ENCODE assay signal across 8 cellular contexts in the genomic region with DNA sequence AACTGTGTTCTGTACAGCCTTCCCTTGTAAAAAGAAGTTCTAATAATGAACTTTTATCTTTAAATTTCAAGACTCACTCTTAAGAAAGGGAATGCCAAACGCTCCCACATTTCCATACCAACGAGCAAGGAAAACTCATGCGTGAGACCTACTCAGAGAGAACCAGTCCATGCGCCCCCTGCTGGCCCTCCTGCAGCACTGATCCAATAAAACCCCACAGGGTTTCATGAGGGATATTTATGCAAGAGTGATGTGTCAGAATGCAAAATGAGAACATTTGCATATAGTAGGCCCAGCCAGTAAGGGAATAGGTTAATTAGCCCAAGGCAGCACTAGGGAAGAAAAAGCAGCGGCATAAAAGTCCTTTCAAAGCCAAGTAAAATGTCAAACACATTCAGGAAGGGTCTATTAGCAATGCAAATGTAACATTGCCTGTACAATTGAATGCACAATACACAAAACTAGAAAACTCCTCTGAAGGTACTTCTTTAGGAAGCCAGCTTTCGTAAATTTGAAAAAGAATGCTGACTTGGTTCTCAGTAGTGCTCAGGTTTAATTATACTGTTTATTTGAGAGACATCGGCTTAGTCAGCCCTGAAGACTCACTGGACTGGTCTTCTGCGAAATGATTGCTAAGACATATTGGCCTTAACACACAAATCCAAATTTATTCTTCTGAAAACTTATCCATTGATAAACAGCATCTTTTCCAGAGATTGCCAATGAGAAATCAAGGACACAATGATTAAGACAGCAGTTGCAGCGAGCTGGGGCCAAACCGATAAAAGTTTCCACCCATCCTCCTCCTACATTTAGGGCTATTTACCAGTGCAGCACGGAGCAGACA.
DNase-seq lines count a peak whose midpoint lies in the region; ATAC-seq lines count a peak whose summit lies in the region.

No MANE protein-coding gene starts in this region.

- peak; percentile 41 to 52 for DNase-seq in SHP77 (lab: John Stamatoyannopoulos, UW)
- DNase-seq in SHP77 treated with DMSO at 0.1 percent for 48 hours (lab: John Stamatoyannopoulos, UW) = no peak
- DNase-seq in NCI-H526 (lab: John Stamatoyannopoulos, UW) = peak; percentile 93 to 96
- DNase-seq in activated CD4-positive, alpha-beta T cell treated with anti-CD3 and anti-CD28 coated beads, Interleukin-2, amount 50 U/mL, for 24 hours (ENCODE audit: low read depth in 1 of 2, low spot score in 1 of 2) = peak; percentile 39 to 57
- peak; percentile 55 for DNase-seq in effector CD4-positive, alpha-beta T cell
- peak; percentile 92 for DNase-seq in mesendoderm
- peak; percentile 40 to 53 for DNase-seq in stimulated activated CD8-positive, alpha-beta memory T cell treated with anti-CD3 and anti-CD28 coated beads, Interleukin-2, amount 100 ng/mL, for 1 hour (ENCODE audit: low read depth in 2 of 2)

- no peak overlapping the region for H3K4ac ChIP-seq in mesendoderm (ENCODE audit: low read depth, low read length)

- no peaks in the 10 kb centered on the region for H3K79me1 ChIP-seq in mesendoderm (ENCODE audit: low read length)

- no peak overlapping the region for H4K8ac ChIP-seq in mesendoderm (ENCODE audit: low read depth, low read length)

- WGBS in mesendoderm (ENCODE audit: extremely low coverage, insufficient coverage, low lambda C conversion rate) = no CpG with 5 or more reads among the region's 11 CpGs

- no peak overlapping the region for H3K56ac ChIP-seq in mesendoderm (ENCODE audit: low read length)

- H3K4me2 ChIP-seq in mesendoderm (ENCODE audit: low read length) = no peak overlapping the region

- no peak overlapping the region for H4K5ac ChIP-seq in mesendoderm (ENCODE audit: low read length)

- no peak overlapping the region for H2BK120ac ChIP-seq in mesendoderm (ENCODE audit: low read depth, low read length)

- no peak overlapping the region for H3K4me3 ChIP-seq in mesendoderm (ENCODE audit: low read length)

- H3K18ac ChIP-seq in mesendoderm (ENCODE audit: low read length) = no peak overlapping the region

- H3K27ac ChIP-seq in mesendoderm (ENCODE audit: low read depth, low read length) = peak overlapping the region; percentile 48

- ATAC-seq in HG03060 (IDR thresholded peaks at IDR 0.05; ENCODE audit: low read depth, unreplicated experiment) = peak; percentile 13

- no peak overlapping the region for H2BK5ac ChIP-seq in mesendoderm (ENCODE audit: low read length)

- peaks cover 5% of the 10 kb centered on the region for H3K4me1 ChIP-seq in mesendoderm (ENCODE audit: control insufficient read depth, low read depth, low read length)

- H3K79me2 ChIP-seq in mesendoderm (ENCODE audit: control insufficient read depth, insufficient read depth, low read length) = no peaks in the 10 kb centered on the region

- H3K9ac ChIP-seq in mesendoderm (ENCODE audit: low read length) = peak overlapping the region; percentile 25

- no peaks in the 10 kb centered on the region for H3K36me3 ChIP-seq in mesendoderm (ENCODE audit: control insufficient read depth, insufficient read depth, low read length)

- H3K23ac ChIP-seq in mesendoderm (ENCODE audit: low read length) = no peak overlapping the region

- no peaks in the 10 kb centered on the region for H3K27me3 ChIP-seq in mesendoderm (ENCODE audit: insufficient read depth, low read length, poor library complexity)

- H2BK15ac ChIP-seq in mesendoderm (replicated peaks; ENCODE audit: low read depth) = no peak overlapping the region

- no peak overlapping the region for H2AK5ac ChIP-seq in mesendoderm (ENCODE audit: low read length)
